In the genomic region with DNA sequence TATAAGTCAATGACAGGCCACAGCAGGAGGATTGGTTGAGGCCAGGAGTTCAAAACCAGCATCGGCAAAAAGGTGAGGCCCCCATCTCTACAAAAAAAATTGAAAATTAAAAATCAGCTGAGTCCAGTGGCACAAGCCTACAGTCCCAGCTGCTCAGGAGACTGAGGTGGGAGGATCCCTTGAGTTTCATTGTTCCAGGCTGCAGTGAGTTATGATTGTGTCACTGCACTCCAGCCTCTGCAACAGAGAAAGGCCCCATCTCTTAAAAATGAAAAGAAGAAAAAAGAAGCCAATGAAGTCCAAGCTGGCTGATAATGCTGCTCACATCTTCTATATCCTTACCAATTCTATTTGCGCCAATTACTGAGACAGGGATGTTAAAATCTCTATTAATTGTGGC, we compare ENCODE assay signal across 17 cellular contexts. TPM values are rescaled to one million over a fixed set of nuclear protein-coding genes. Genes with fewer than 3 reads are reported as not detected.
DNase-seq lines count a peak whose midpoint lies in the region; ATAC-seq and TF ChIP-seq lines count a peak whose summit lies in the region.
"Had no signal": no experiment of that assay in that cellular context is flagged by ENCODE, and none has a peak within 500 bp of the region (broad histone marks: within the 10 kb centered on the region; RNA-seq: fewer than 3 reads in every experiment).

No MANE protein-coding gene starts in this region.

- DNase-seq in CD4-positive, alpha-beta T cell = no peak
- DNase-seq in RKO (ENCODE audit: low spot score) = peak; percentile 17
- DNase-seq in epithelial cell of esophagus (ENCODE audit: low read depth) = peak; percentile 36
- peak in 1 of 2 donors; percentile 30 for DNase-seq in foreskin keratinocyte
- no peak for DNase-seq in middle frontal gyrus (ENCODE audit: extremely low spot score, low spot score)
- no peak for DNase-seq in BE2C
- DNase-seq: 8988T, Caco-2, DMS79, GDM1, H9 had no signal

- H3K36me3 Mint-ChIP-seq in CD4-positive, alpha-beta T cell (ENCODE audit: low read depth) = peaks cover 27% of the 10 kb centered on the region

- no peaks in the 10 kb centered on the region for H3K9me3 ChIP-seq in CD4-positive, alpha-beta T cell (ENCODE audit: control insufficient read depth, low read length)
- no peaks in the 10 kb centered on the region for H3K9me3 ChIP-seq in BE2C
- H3K9me3 ChIP-seq: BLaER1 treated with 17β-estradiol and CSF1 and Interleukin-3, amounts not matched to agents 10 nM and 100 nM; Caco-2 had no signal

- H3K9me3 Mint-ChIP-seq in CD4-positive, alpha-beta T cell = no peaks in the 10 kb centered on the region

- TF ChIP-seq CTCF in CD4-positive, alpha-beta T cell (IDR thresholded peaks at IDR 0.05) = no peak
- TF ChIP-seq CTCF in epithelial cell of esophagus (IDR thresholded peaks at IDR 0.05; ENCODE audit: insufficient read depth, low read depth, low read length, missing control alignments) (no peak), foreskin keratinocyte (conservative IDR thresholded peaks at IDR 0.05) (no peak), BE2C (IDR thresholded peaks at IDR 0.05; ENCODE audit: low read depth, low read length) (no peak)

- H3K27ac Mint-ChIP-seq in CD4-positive, alpha-beta T cell = peak overlapping the region; percentile 41
- H3K27ac Mint-ChIP-seq: H9 had no signal

- no peaks in the 10 kb centered on the region for H3K4me1 ChIP-seq in foreskin keratinocyte
- H3K4me1 ChIP-seq in BE2C = no peaks in the 10 kb centered on the region
- H3K4me1 ChIP-seq: Caco-2 had no signal

- no peaks in the 10 kb centered on the region for H3K27me3 Mint-ChIP-seq in CD4-positive, alpha-beta T cell

- H3K36me3 ChIP-seq in BE2C = peaks cover 4% of the 10 kb centered on the region; the same call in 1 of the 2 replicates

- POLR2A ChIA-PET in CD4-positive, alpha-beta T cell (lab: Charles Lee) = interaction anchor here (2.7 kb wide), 1 partner anchor 60 kb away, joined by 11 read pairs; no protein-coding TSS in a partner anchor

- H3K4me1 Mint-ChIP-seq in CD4-positive, alpha-beta T cell (ENCODE audit: low read depth) = peaks cover 25% of the 10 kb centered on the region

- H3K4me3 ChIP-seq in epithelial cell of esophagus (ENCODE audit: low read length) = no peak overlapping the region
- H3K4me3 ChIP-seq in BE2C (ENCODE audit: low read depth, low read length) = no peak overlapping the region
- H3K4me3 ChIP-seq: BLaER1 treated with 17β-estradiol and CSF1 and Interleukin-3, amounts not matched to agents 10 nM and 100 nM had no signal

- no peaks in the 10 kb centered on the region for H3K27me3 ChIP-seq in CD4-positive, alpha-beta T cell (ENCODE audit: control insufficient read depth, insufficient read depth, low read length)
- peaks cover 20% of the 10 kb centered on the region for H3K27me3 ChIP-seq in foreskin keratinocyte
- no peaks in the 10 kb centered on the region; the same call in 1 of the 2 replicates for H3K27me3 ChIP-seq in BE2C

- H3K4me3 Mint-ChIP-seq in CD4-positive, alpha-beta T cell = no peak overlapping the region
- H3K4me3 Mint-ChIP-seq: H9 had no signal

- ATAC-seq in CD4-positive, alpha-beta T cell (ENCODE audit: poor library complexity) = no peak
- ATAC-seq in foreskin keratinocyte (peak; percentile 69), HG03108 (IDR thresholded peaks at IDR 0.05; ENCODE audit: unreplicated experiment) (no peak)

- H3K27ac ChIP-seq in CD4-positive, alpha-beta T cell (ENCODE audit: low read depth, low read length) = no peak overlapping the region
- no peak overlapping the region for H3K27ac ChIP-seq in foreskin keratinocyte
- H3K27ac ChIP-seq: BLaER1 treated with 17β-estradiol and CSF1 and Interleukin-3, amounts not matched to agents 10 nM and 100 nM had no signal

- CTCF ChIA-PET in CD4-positive, alpha-beta T cell (lab: Charles Lee) = interaction anchor here (10.4 kb wide), 1 partner anchor 59 kb away, joined by 223 read pairs; the partner anchor contains the start of gene MAL

- intact Hi-C loops in CD4-positive, alpha-beta T cell (cut with DNase I, micrococcal nuclease) = loop anchor here in 1 of 2 experiments (2.0 kb wide), 2 partner anchors 30 to 122 kb away; no protein-coding TSS in a partner anchor

RNA-seq across cellular contexts. Expression of gene MRPS5, which starts 39.1 kb away (rescaled TPM):
- 10 to 100 TPM; 15.3 to 16.3 TPM for total RNA-seq in CD4-positive, alpha-beta T cell
- total RNA-seq in foreskin keratinocyte = 55.9 and 62.8 TPM in 2 replicates
- polyA plus RNA-seq in foreskin keratinocyte = 63.0 and 66.0 TPM in 2 replicates
- polyA plus RNA-seq in BE2C (2012; ENCODE audit: insufficient read depth, insufficient read length, low read depth) = 51.9 TPM

RNA-seq across cellular contexts. Expression of gene MAL, which starts 57.0 kb away (rescaled TPM):
- 100 to 1,000 TPM; 101 to 102 TPM for total RNA-seq in CD4-positive, alpha-beta T cell
- total RNA-seq in foreskin keratinocyte = not detected in 2 replicates
- not detected in 2 replicates for polyA plus RNA-seq in foreskin keratinocyte
- not detected for polyA plus RNA-seq in BE2C (2012; ENCODE audit: insufficient read depth, insufficient read length, low read depth)
- total RNA-seq: A673, Caco-2, H1, H9, HT-29 had no signal
- polyA plus RNA-seq: AG04450, H1 had no signal

Comparison
In these comparisons a context has a peak if more than half of its experiments do, and no peak if none do; other contexts are left out.
1. DNase-seq: peak in RKO (single experiment) and epithelial cell of esophagus (single experiment); none in CD4-positive, alpha-beta T cell (0 of 10), middle frontal gyrus (single experiment) and BE2C (single experiment).
2. RNA of gene MAL, which starts 57.0 kb away (total RNA-seq): 101 to 102 TPM in CD4-positive, alpha-beta T cell; not detected in foreskin keratinocyte; every median in the first group is over 10 times any median in the second.